In genomic region chr19:1618157-1619093, GRCh38 we compare ENCODE assay signal across 8 cellular contexts. TPM values are rescaled to one million over a fixed set of nuclear protein-coding genes. Genes with fewer than 3 reads are reported as not detected.
DNase-seq lines count a peak whose midpoint lies in the region; ATAC-seq, FAIRE-seq and TF ChIP-seq lines count a peak whose summit lies in the region.

No MANE protein-coding gene starts in this region.

- no peak overlapping the region for H3K4me3 Mint-ChIP-seq in endothelial cell (ENCODE audit: unreplicated experiment)

- H3K4me3 ChIP-seq in AG04449 (ENCODE audit: low read depth, low read length) (no peak overlapping the region), pancreas (no peak overlapping the region), tibial artery (no peak overlapping the region)

- H3K27me3 Mint-ChIP-seq in endothelial cell (ENCODE audit: unreplicated experiment): peaks cover 14% of the 10 kb centered on the region

- peaks cover 35% of the 10 kb centered on the region for H3K36me3 Mint-ChIP-seq in endothelial cell (ENCODE audit: low read depth, unreplicated experiment)

- ATAC-seq in pancreas (peak; percentile 69 to 89 (median 82)), HG03460 (IDR thresholded peaks at IDR 0.05; ENCODE audit: unreplicated experiment) (no peak)

- TF ChIP-seq CTCF in AG04449 (IDR thresholded peaks at IDR 0.05; ENCODE audit: insufficient read depth, low read length, missing control alignments) (peak; percentile 44), GM12874 (IDR thresholded peaks at IDR 0.05; ENCODE audit: insufficient read depth, low read depth, low read length) (peak; percentile 64), endothelial cell (IDR thresholded peaks at IDR 0.05; ENCODE audit: unreplicated experiment) (no peak), pancreas (IDR thresholded peaks at IDR 0.05) (no peak), tibial artery (IDR thresholded peaks at IDR 0.05) (peak in 1 of 2 experiments; percentile 23)

- H3K27ac Mint-ChIP-seq in endothelial cell (ENCODE audit: unreplicated experiment): peak overlapping the region; percentile 48

- no peaks in the 10 kb centered on the region for H3K9me3 Mint-ChIP-seq in endothelial cell (ENCODE audit: unreplicated experiment)

- intact Hi-C loops in pancreas (cut with DNase I) (no loop called here), tibial artery (cut with DNase I; ENCODE audit: low total_unique reads) (no loop called here)

- 72 to 74% methylated on average over 24 of the region's 24 CpGs for WGBS in pancreas, 2 donors

- DNase-seq in AG04449 (ENCODE audit: low read depth, low spot score): no peak
- DNase-seq in SK-MEL-5 (ENCODE audit: low read depth, low spot score): peak; percentile 44
- peak; percentile 29 for DNase-seq in endothelial cell (ENCODE audit: low spot score)
- DNase-seq in pancreas: peak in 5 of 6 donors; percentile 46 to 75 (median 62)
- DNase-seq in tibial artery: no peak
- DNase-seq in H4 (ENCODE audit: low spot score): no peak

- no peaks in the 10 kb centered on the region for H3K4me1 Mint-ChIP-seq in endothelial cell (ENCODE audit: unreplicated experiment)

- H3K27ac ChIP-seq in pancreas: no peak overlapping the region
- H3K27ac ChIP-seq in tibial artery: no peak overlapping the region

- CTCF ChIA-PET in AG04449 (lab: Yijun Ruan, JAX): interaction anchor here (1.9 kb wide), 1 partner anchor 12 kb away, joined by 6 read pairs; no protein-coding TSS in a partner anchor

- peaks cover 0 to 22% (median 0%) of the 10 kb centered on the region in 3 donors for H3K36me3 ChIP-seq in pancreas
- peaks cover 30 to 94% (median 57%) of the 10 kb centered on the region in 3 donors for H3K36me3 ChIP-seq in tibial artery

- no peaks in the 10 kb centered on the region for H3K27me3 ChIP-seq in pancreas
- H3K27me3 ChIP-seq in tibial artery: no peaks in the 10 kb centered on the region

- POLR2A ChIA-PET in AG04449 (lab: Yijun Ruan, JAX): no interaction called here

- no peaks in the 10 kb centered on the region for H3K4me1 ChIP-seq in pancreas
- peaks cover 0 to 5% (median 0%) of the 10 kb centered on the region in 4 donors for H3K4me1 ChIP-seq in tibial artery

- no peak for FAIRE-seq in pancreas (lab: Jason Lieb, UNC)

- in situ Hi-C loops in SK-MEL-5 (cut with HindIII; ENCODE audit: low pct_unique_long_range_greater_than_20kb, low sequenced_read_pairs): no loop called here

- no peaks in the 10 kb centered on the region for H3K9me3 ChIP-seq in pancreas
- no peaks in the 10 kb centered on the region for H3K9me3 ChIP-seq in tibial artery

RNA-seq across cellular contexts. Expression of gene UQCR11, which starts 13.2 kb away (rescaled TPM):
- 150 and 162 TPM in 2 replicates for total RNA-seq in SK-MEL-5 (2014; rRNA removed; shearing (Covaris generic))
- polyA plus RNA-seq in SK-MEL-5 (2015; cell fraction: cytosol; rRNA removed): 114 and 197 TPM in 2 replicates
- 25.7 and 30.1 TPM in 2 replicates for polyA plus RNA-seq in SK-MEL-5 (2015; cell fraction: nucleus; rRNA removed)
- total RNA-seq in endothelial cell (ENCODE audit: unreplicated experiment): 182 TPM
- total RNA-seq in pancreas: 10 to 100 TPM; 40.5 to 89.4 (median 75.5) TPM
- polyA plus RNA-seq in pancreas: 10 to 100 TPM; 49.3 to 72.3 TPM
- 42.2 and 49.7 TPM in 2 replicates for total RNA-seq in H4 (2014; rRNA removed; shearing (Covaris generic))

RNA-seq across cellular contexts. Expression of gene MBD3, which starts 25.8 kb away (rescaled TPM):
- 76.4 and 84.2 TPM in 2 replicates for total RNA-seq in SK-MEL-5 (2014; rRNA removed; shearing (Covaris generic))
- 100 and 107 TPM in 2 replicates for polyA plus RNA-seq in SK-MEL-5 (2015; cell fraction: cytosol; rRNA removed)
- 86.3 and 103 TPM in 2 replicates for polyA plus RNA-seq in SK-MEL-5 (2015; cell fraction: nucleus; rRNA removed)
- total RNA-seq in endothelial cell (ENCODE audit: unreplicated experiment) (81.4 TPM), pancreas (10 to 100 TPM; 17.4 to 38.2 (median 26.4) TPM)
- polyA plus RNA-seq in pancreas: 100 to 1,000 TPM in 1 of 2 donors, 10 to 100 TPM in 1; 77.9 to 113 TPM
- 45.8 and 64.9 TPM in 2 replicates for total RNA-seq in H4 (2014; rRNA removed; shearing (Covaris generic))

RNA-seq across cellular contexts. Expression of gene TCF3, which starts 34.0 kb away (rescaled TPM):
- total RNA-seq in SK-MEL-5 (2014; rRNA removed; shearing (Covaris generic)): 21.4 and 23.2 TPM in 2 replicates
- 60.6 and 65.9 TPM in 2 replicates for polyA plus RNA-seq in SK-MEL-5 (2015; cell fraction: cytosol; rRNA removed)
- polyA plus RNA-seq in SK-MEL-5 (2015; cell fraction: nucleus; rRNA removed): 52.5 and 70.9 TPM in 2 replicates
- total RNA-seq in endothelial cell (ENCODE audit: unreplicated experiment) (255 TPM), pancreas (10 to 100 TPM; 19.8 to 41.9 (median 24.8) TPM)
- 10 to 100 TPM; 32.3 to 32.4 TPM for polyA plus RNA-seq in pancreas
- total RNA-seq in H4 (2014; rRNA removed; shearing (Covaris generic)): 36.1 and 37.4 TPM in 2 replicates

RNA-seq across cellular contexts. Expression of gene MEX3D, which starts 50.3 kb away (rescaled TPM):
- 7.9 and 11.6 TPM in 2 replicates for total RNA-seq in SK-MEL-5 (2014; rRNA removed; shearing (Covaris generic))
- 11.5 and 16.0 TPM in 2 replicates for polyA plus RNA-seq in SK-MEL-5 (2015; cell fraction: cytosol; rRNA removed)
- polyA plus RNA-seq in SK-MEL-5 (2015; cell fraction: nucleus; rRNA removed): 0.19 and 2.1 TPM in 2 replicates
- total RNA-seq in endothelial cell (ENCODE audit: unreplicated experiment): 73.4 TPM
- 10 to 100 TPM in 4 of 6 donors, 1 to 10 TPM in 2; 8.1 to 21.2 (median 10.3) TPM for total RNA-seq in pancreas
- polyA plus RNA-seq in pancreas: 1 to 10 TPM; 2.6 to 4.3 TPM
- 5.7 and 10.6 TPM in 2 replicates for total RNA-seq in H4 (2014; rRNA removed; shearing (Covaris generic))

Comparison
In these comparisons a context has a peak if more than half of its experiments do, and no peak if none do; other contexts are left out.
1. DNase-seq: peak in SK-MEL-5 (single experiment), endothelial cell (single experiment) and pancreas (5 of 6); none in AG04449 (single experiment), tibial artery (0 of 2) and H4 (single experiment).
2. CTCF ChIP-seq: peak in AG04449 (single experiment) and GM12874 (single experiment); none in endothelial cell (single experiment) and pancreas (0 of 4).